In genomic region chr10:21495002-21495685, GRCh38 we compare ENCODE assay signal across 8 cellular contexts. TPM values are rescaled to one million over a fixed set of nuclear protein-coding genes. Genes with fewer than 3 reads are reported as not detected.
DNase-seq lines count a peak whose midpoint lies in the region; ATAC-seq and TF ChIP-seq lines count a peak whose summit lies in the region.

No MANE protein-coding gene starts in this region.

- H3K4me1 Mint-ChIP-seq in activated CD4-positive, alpha-beta T cell treated with anti-CD3 and anti-CD28 coated beads, Interleukin-2, amount 10 ng/mL, durations not matched to agents 24 days and 14 days = peaks cover 17% of the 10 kb centered on the region
- H3K4me1 Mint-ChIP-seq in progenitor cell of endocrine pancreas (ENCODE audit: low read depth) = peaks cover 25% of the 10 kb centered on the region

- TF ChIP-seq CTCF in RWPE1 (conservative IDR thresholded peaks at IDR 0.05; ENCODE audit: low read depth) = no peak
- TF ChIP-seq CTCF in progenitor cell of endocrine pancreas (IDR thresholded peaks at IDR 0.05; ENCODE audit: unreplicated experiment) = no peak

- H3K27ac ChIP-seq in RWPE1 = peak overlapping the region; percentile 92

- peaks cover 72% of the 10 kb centered on the region for H3K27me3 Mint-ChIP-seq in activated CD4-positive, alpha-beta T cell treated with anti-CD3 and anti-CD28 coated beads, Interleukin-2, amount 10 ng/mL, durations not matched to agents 24 days and 14 days
- H3K27me3 Mint-ChIP-seq in progenitor cell of endocrine pancreas = peaks cover 9% of the 10 kb centered on the region

- DNase-seq in activated CD4-positive, alpha-beta T cell treated with anti-CD3 and anti-CD28 coated beads, Interleukin-2, amount 10 ng/mL, durations not matched to agents 24 days and 14 days = no peak
- DNase-seq in activated CD4-positive, alpha-beta T cell treated with anti-CD3 and anti-CD28 coated beads, Interleukin-2, amount 50 U/mL, for 4 hours = no peak
- DNase-seq in RWPE1 (ENCODE audit: low spot score) = peak; percentile 6
- DNase-seq in fibroblast of peridontal ligament (ENCODE audit: extremely low read depth) = peak; percentile 57
- DNase-seq in progenitor cell of endocrine pancreas (ENCODE audit: low spot score, unreplicated experiment) = no peak
- no peak for DNase-seq in HPDE6-E6E7 (ENCODE audit: extremely low spot score)
- DNase-seq in OCI-M1 (lab: John Stamatoyannopoulos, UW) = no peak

- CTCF ChIA-PET in RWPE1 (lab: Yijun Ruan, JAX) = interaction anchor here (0.5 to 2.0 kb wide), 12 partner anchors 20 to 1064 kb away, joined by 3 to 7 read pairs (median 4); no protein-coding TSS in a partner anchor

- ATAC-seq in GM21825 (IDR thresholded peaks at IDR 0.05; ENCODE audit: unreplicated experiment) = no peak

- H3K9me3 Mint-ChIP-seq in activated CD4-positive, alpha-beta T cell treated with anti-CD3 and anti-CD28 coated beads, Interleukin-2, amount 10 ng/mL, durations not matched to agents 24 days and 14 days = peaks cover 3% of the 10 kb centered on the region
- no peaks in the 10 kb centered on the region for H3K9me3 Mint-ChIP-seq in progenitor cell of endocrine pancreas (ENCODE audit: low read depth)

- POLR2A ChIA-PET in RWPE1 (lab: Yijun Ruan, JAX; ENCODE audit: low non-redundant PET) = interaction anchor here (0.6 kb wide), 1 partner anchor 33 kb away, joined by 5 read pairs; no protein-coding TSS in a partner anchor

- peaks cover 3% of the 10 kb centered on the region for H3K36me3 Mint-ChIP-seq in activated CD4-positive, alpha-beta T cell treated with anti-CD3 and anti-CD28 coated beads, Interleukin-2, amount 10 ng/mL, durations not matched to agents 24 days and 14 days (ENCODE audit: low read depth)
- no peaks in the 10 kb centered on the region for H3K36me3 Mint-ChIP-seq in progenitor cell of endocrine pancreas (ENCODE audit: insufficient read depth)

- intact Hi-C loops in activated CD4-positive, alpha-beta T cell treated with anti-CD3 and anti-CD28 coated beads, Interleukin-2, amount 10 ng/mL, durations not matched to agents 24 days and 14 days (cut with micrococcal nuclease) = loop anchor here (1.0 to 10.0 kb wide), 7 partner anchors 237 to 1602 kb away; partner anchors contain the start of genes DNAJC1 and MSRB2

- no peak overlapping the region for H3K27ac Mint-ChIP-seq in activated CD4-positive, alpha-beta T cell treated with anti-CD3 and anti-CD28 coated beads, Interleukin-2, amount 10 ng/mL, durations not matched to agents 24 days and 14 days
- H3K27ac Mint-ChIP-seq in progenitor cell of endocrine pancreas = peak overlapping the region; percentile 58

- peak overlapping the region; percentile 89 for H3K4me3 Mint-ChIP-seq in activated CD4-positive, alpha-beta T cell treated with anti-CD3 and anti-CD28 coated beads, Interleukin-2, amount 10 ng/mL, durations not matched to agents 24 days and 14 days
- peak overlapping the region; percentile 80 for H3K4me3 Mint-ChIP-seq in progenitor cell of endocrine pancreas (ENCODE audit: low read depth)

RNA-seq across cellular contexts. Expression of gene SKIDA1, which starts 30.3 kb away (rescaled TPM):
- total RNA-seq in activated CD4-positive, alpha-beta T cell treated with anti-CD3 and anti-CD28 coated beads, Interleukin-2, amount 10 ng/mL, durations not matched to agents 24 days and 14 days = 0.02 and 0.16 TPM in 2 replicates
- total RNA-seq in progenitor cell of endocrine pancreas = 13.6 and 15.3 TPM in 2 replicates

RNA-seq across cellular contexts. Expression of gene MLLT10, which starts 38.9 kb away (rescaled TPM):
- total RNA-seq in activated CD4-positive, alpha-beta T cell treated with anti-CD3 and anti-CD28 coated beads, Interleukin-2, amount 10 ng/mL, durations not matched to agents 24 days and 14 days = 40.2 and 42.0 TPM in 2 replicates
- total RNA-seq in progenitor cell of endocrine pancreas = 55.7 and 65.6 TPM in 2 replicates

Comparison
In these comparisons a context has a peak if more than half of its experiments do, and no peak if none do; other contexts are left out.
1. DNase-seq: peak in RWPE1 (single experiment) and fibroblast of peridontal ligament (single experiment); none in activated CD4-positive, alpha-beta T cell treated with anti-CD3 and anti-CD28 coated beads, Interleukin-2, amount 10 ng/mL, durations not matched to agents 24 days and 14 days (single experiment), activated CD4-positive, alpha-beta T cell treated with anti-CD3 and anti-CD28 coated beads, Interleukin-2, amount 50 U/mL, for 4 hours (0 of 2), progenitor cell of endocrine pancreas (single experiment), HPDE6-E6E7 (single experiment) and OCI-M1 (single experiment).
2. RNA of gene SKIDA1, which starts 30.3 kb away (total RNA-seq): 13.6 to 15.3 TPM in progenitor cell of endocrine pancreas; 0.02 to 0.16 TPM in activated CD4-positive, alpha-beta T cell treated with anti-CD3 and anti-CD28 coated beads, Interleukin-2, amount 10 ng/mL, durations not matched to agents 24 days and 14 days; every median in the first group is over 10 times any median in the second.